21 cellular contexts compared by ENCODE assay signal in genomic region chr22:30372915-30373314, GRCh38. TPM values are rescaled to one million over a fixed set of nuclear protein-coding genes. Genes with fewer than 3 reads are reported as not detected.
DNase-seq lines count a peak whose midpoint lies in the region; ATAC-seq and TF ChIP-seq lines count a peak whose summit lies in the region.
"Had no signal": no experiment of that assay in that cellular context is flagged by ENCODE, and none has a peak within 500 bp of the region (broad histone marks: within the 10 kb centered on the region; RNA-seq: fewer than 3 reads in every experiment).

No MANE protein-coding gene starts in this region.

- intact Hi-C loops in posterior vena cava (cut with DNase I) = no loop called here

- H3K4me1 ChIP-seq in ectodermal cell (ENCODE audit: control insufficient read depth, insufficient read depth, low read length) (no peaks in the 10 kb centered on the region), neutrophil (ENCODE audit: control insufficient read depth in 1 of 2, insufficient read depth in 1 of 2, low read depth in 1 of 2, low read length in 1 of 2) (peaks cover 23 to 28% of the 10 kb centered on the region in 2 experiments)
- H3K4me1 ChIP-seq: thyroid gland had no signal

- DNase-seq in HL-60 (ENCODE audit: low read depth in 1 of 2, low spot score in 1 of 2) (peak; percentile 74 to 90), NOMO-1 treated with DMSO at 0.1 percent for 48 hours (lab: John Stamatoyannopoulos, UW; ENCODE audit: unreplicated experiment) (peak; percentile 72), posterior vena cava (ENCODE audit: low spot score) (no peak)
- DNase-seq in stimulated activated CD4-positive, alpha-beta T cell treated with anti-CD3 and anti-CD28 coated beads, Interleukin-4, amount 100 ng/mL, for 4 hours = no peak
- DNase-seq: activated CD4-positive, alpha-beta memory T cell treated with anti-CD3 and anti-CD28 coated beads for 36 hours; activated CD8-positive, alpha-beta memory T cell treated with anti-CD3 and anti-CD28 coated beads, Interleukin-2, amount 50 U/mL, for 4 hours; activated naive CD4-positive, alpha-beta T cell treated with anti-CD3 and anti-CD28 coated beads, Interleukin-2, amount 50 U/mL, for 16 hours; amniotic stem cell; BE2C; DMS153; effector memory CD8-positive, alpha-beta T cell; erythroblast; heart left ventricle; NCI-H1436; NCI-H2107; NCI-H446 treated with DMSO at 0.1 percent for 48 hours had no signal

- H3K4me3 ChIP-seq in HL-60 (replicated peaks; ENCODE audit: insufficient read depth, low read length) (no peak overlapping the region), ectodermal cell (ENCODE audit: insufficient read depth, low read depth, low read length) (no peak overlapping the region), neutrophil (ENCODE audit: low read depth in 1 of 2, low read length in 1 of 2) (peak overlapping the region; percentile 2 to 50)
- H3K4me3 ChIP-seq: heart left ventricle, thyroid gland had no signal

- H3K36me3 ChIP-seq in ectodermal cell (ENCODE audit: control insufficient read depth, insufficient read depth, low read length) = peaks cover 3% of the 10 kb centered on the region
- H3K36me3 ChIP-seq in neutrophil = peaks cover 11% of the 10 kb centered on the region
- H3K36me3 ChIP-seq: BE2C, thyroid gland had no signal

- TF ChIP-seq CTCF in HL-60 (IDR thresholded peaks at IDR 0.05; ENCODE audit: insufficient read depth, low read length) = no peak
- TF ChIP-seq CTCF in neutrophil (IDR thresholded peaks at IDR 0.05) = no peak

- H3K9me3 ChIP-seq in ectodermal cell (ENCODE audit: control insufficient read depth, low read length) (no peaks in the 10 kb centered on the region), neutrophil (no peaks in the 10 kb centered on the region)
- H3K9me3 ChIP-seq: BE2C, heart left ventricle, thyroid gland had no signal

- 93 to 95% methylated on average over 8 of the region's 8 CpGs for WGBS in ectodermal cell, 2 experiments

- H3K27me3 ChIP-seq in HL-60 (ENCODE audit: insufficient read depth, poor library complexity, severe bottlenecking) (no peaks in the 10 kb centered on the region), ectodermal cell (ENCODE audit: control insufficient read depth, insufficient read depth, low read length, poor library complexity, severe bottlenecking) (no peaks in the 10 kb centered on the region), neutrophil (no peaks in the 10 kb centered on the region)
- H3K27me3 ChIP-seq: BE2C, heart left ventricle, thyroid gland had no signal

- H3K27ac ChIP-seq in HL-60 (replicated peaks) (peak overlapping the region; percentile 81), ectodermal cell (ENCODE audit: insufficient read depth, low read depth, low read length, poor library complexity, severe bottlenecking) (peak overlapping the region; percentile 2), neutrophil (peak overlapping the region; percentile 90)
- H3K27ac ChIP-seq: heart left ventricle, thyroid gland had no signal

- ATAC-seq in GM21528 (IDR thresholded peaks at IDR 0.05; ENCODE audit: low FRiP score, unreplicated experiment) = no peak
- ATAC-seq: effector memory CD8-positive, alpha-beta T cell; Right ventricle myocardium inferior had no signal

RNA-seq across cellular contexts. Expression of gene RNF215, which starts 14.3 kb away (rescaled TPM):
- 25.0 TPM for polyA plus RNA-seq in ectodermal cell (2013, experiment 1 of 4)
- 26.4 TPM for polyA plus RNA-seq in ectodermal cell (2013, experiment 2 of 4)
- polyA plus RNA-seq in ectodermal cell (2013, experiment 3 of 4) = 22.4 TPM
- 28.3 TPM for polyA plus RNA-seq in ectodermal cell (2013, experiment 4 of 4)
- 10 to 100 TPM in 1 of 2 donors, 1 to 10 TPM in 1; 9.3 to 15.6 TPM for total RNA-seq in posterior vena cava

RNA-seq across cellular contexts. Expression of gene CCDC157, which starts 16.1 kb away (rescaled TPM):
- 8.8 TPM for polyA plus RNA-seq in ectodermal cell (2013, experiment 1 of 4)
- polyA plus RNA-seq in ectodermal cell (2013, experiment 2 of 4) = 9.0 TPM
- 6.8 TPM for polyA plus RNA-seq in ectodermal cell (2013, experiment 3 of 4)
- 6.6 TPM for polyA plus RNA-seq in ectodermal cell (2013, experiment 4 of 4)
- total RNA-seq in posterior vena cava = under 1 TPM; 0.76 to 0.88 TPM

RNA-seq across cellular contexts. Expression of gene SF3A1, which starts 16.2 kb away (rescaled TPM):
- 156 TPM for polyA plus RNA-seq in ectodermal cell (2013, experiment 1 of 4)
- 127 TPM for polyA plus RNA-seq in ectodermal cell (2013, experiment 2 of 4)
- polyA plus RNA-seq in ectodermal cell (2013, experiment 3 of 4) = 108 TPM
- polyA plus RNA-seq in ectodermal cell (2013, experiment 4 of 4) = 115 TPM
- 100 to 1,000 TPM; 106 to 108 TPM for total RNA-seq in posterior vena cava

RNA-seq across cellular contexts. Expression of gene SEC14L2, which starts 23.9 kb away (rescaled TPM):
- polyA plus RNA-seq in ectodermal cell (2013, experiment 1 of 4) = 6.9 TPM
- polyA plus RNA-seq in ectodermal cell (2013, experiment 2 of 4) = 8.9 TPM
- 5.9 TPM for polyA plus RNA-seq in ectodermal cell (2013, experiment 3 of 4)
- polyA plus RNA-seq in ectodermal cell (2013, experiment 4 of 4) = 9.4 TPM
- 10 to 100 TPM in 1 of 2 donors, 1 to 10 TPM in 1; 8.0 to 10.9 TPM for total RNA-seq in posterior vena cava

RNA-seq across cellular contexts. Expression of gene TBC1D10A, which starts 46.2 kb away (rescaled TPM):
- polyA plus RNA-seq in ectodermal cell (2013, experiment 1 of 4) = 5.0 TPM
- polyA plus RNA-seq in ectodermal cell (2013, experiment 2 of 4) = 5.3 TPM
- polyA plus RNA-seq in ectodermal cell (2013, experiment 3 of 4) = 4.3 TPM
- 5.1 TPM for polyA plus RNA-seq in ectodermal cell (2013, experiment 4 of 4)
- total RNA-seq in posterior vena cava = 10 to 100 TPM; 20.5 to 20.7 TPM

Comparison
In these comparisons a context has a peak if more than half of its experiments do, and no peak if none do; other contexts are left out.
1. DNase-seq: peak in HL-60 (2 of 2) and NOMO-1 treated with DMSO at 0.1 percent for 48 hours (single experiment); none in posterior vena cava (single experiment) and stimulated activated CD4-positive, alpha-beta T cell treated with anti-CD3 and anti-CD28 coated beads, Interleukin-4, amount 100 ng/mL, for 4 hours (0 of 2).
2. H3K27ac ChIP-seq: peak in every context shown above with its lines; median percentile 90 in neutrophil; 81 in HL-60; 2 in ectodermal cell.
3. H3K4me3 ChIP-seq: peak in neutrophil (2 of 2); none in HL-60 (single experiment) and ectodermal cell (single experiment).